ENCODE assay signal across 30 cellular contexts in the genomic region with DNA sequence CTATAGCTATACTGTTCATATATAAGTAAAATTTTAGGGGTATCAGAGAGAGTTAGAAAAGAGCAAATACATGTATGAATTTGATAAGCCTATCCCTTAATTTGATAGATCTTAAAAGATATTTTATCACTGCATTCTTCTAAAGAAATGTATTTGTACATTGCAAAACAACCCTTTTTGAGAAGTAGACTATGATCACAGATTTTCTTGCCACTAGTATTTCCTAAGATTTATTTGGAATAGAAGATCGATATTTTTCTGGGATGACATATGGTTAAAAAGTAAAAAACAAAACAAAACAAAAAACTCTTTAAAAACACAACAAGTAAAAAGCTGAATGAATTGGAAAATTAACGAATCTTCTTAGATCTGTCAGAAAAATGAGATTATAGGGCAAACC.
"Had no signal": no experiment of that assay in that cellular context is flagged by ENCODE, and none has a peak within 500 bp of the region (broad histone marks: within the 10 kb centered on the region; RNA-seq: fewer than 3 reads in every experiment).

No MANE protein-coding gene starts in this region.

- ATAC-seq: activated T-cell treated with anti-CD3 and anti-CD28 coated beads, Interleukin-2, amount 50 U/mL, for 72 hours; gastroesophageal sphincter had no signal

- H3K4me3 ChIP-seq: esophagus squamous epithelium, gastroesophageal sphincter had no signal

- H3K4me1 Mint-ChIP-seq: activated CD4-positive, alpha-beta memory T cell treated with anti-CD3 and anti-CD28 coated beads, Interleukin-2, amount 10 ng/mL, durations not matched to agents 7 days and 5 days; activated CD4-positive, alpha-beta T cell treated with anti-CD3 and anti-CD28 coated beads, Interleukin-2, amount 10 ng/mL, durations not matched to agents 7 days and 5 days had no signal

- H3K4me1 ChIP-seq: esophagus squamous epithelium had no signal

- H3K9me3 ChIP-seq: esophagus squamous epithelium, gastroesophageal sphincter had no signal

- DNase-seq: activated CD4-positive, alpha-beta memory T cell treated with anti-CD3 and anti-CD28 coated beads, Interleukin-2, amount 10 ng/mL, durations not matched to agents 7 days and 5 days; activated CD4-positive, alpha-beta T cell treated with anti-CD3 and anti-CD28 coated beads for 1 hour; activated CD4-positive, alpha-beta T cell treated with anti-CD3 and anti-CD28 coated beads for 4 hours; activated CD4-positive, alpha-beta T cell treated with anti-CD3 and anti-CD28 coated beads, Interleukin-2, amount 10 ng/mL, durations not matched to agents 7 days and 5 days; activated CD4-positive, alpha-beta T cell treated with anti-CD3 and anti-CD28 coated beads, Interleukin-2, amount 50 U/mL, for 4 hours; activated CD4-positive, CD25-positive, alpha-beta regulatory T cell; activated CD8-positive, alpha-beta memory T cell treated with anti-CD3 and anti-CD28 coated beads, Interleukin-2, amount 50 U/mL, for 48 hours; activated effector memory CD4-positive, alpha-beta T cell treated with Interleukin-2 at 50 U/mL for 16 hours; activated gamma-delta T cell treated with Interleukin-2 at 50 U/mL for 16 hours; activated naive CD4-positive, alpha-beta T cell treated with anti-CD3 and anti-CD28 coated beads, Interleukin-2, amount 50 U/mL, for 16 hours; activated naive CD4-positive, alpha-beta T cell treated with Interleukin-2 at 50 U/mL for 16 hours; activated T-cell treated with anti-CD3 and anti-CD28 coated beads for 4 hours; activated T-cell treated with anti-CD3 and anti-CD28 coated beads, Interleukin-2, amount 50 U/mL, for 24 hours; activated T-cell treated with anti-CD3 and anti-CD28 coated beads, Interleukin-2, amount 50 U/mL, for 72 hours; amniotic stem cell; anterior cingulate cortex; brain microvascular endothelial cell; cortex of kidney; effector CD8-positive, alpha-beta T cell; esophagus squamous epithelium; foreskin melanocyte; T-helper 2 cell had no signal

- H3K27ac ChIP-seq: brain microvascular endothelial cell, epithelial cell of prostate, esophagus squamous epithelium, gastroesophageal sphincter had no signal

- FAIRE-seq: astrocyte, bronchial epithelial cell, colon, endometrium, endothelial cell of umbilical vein had no signal

- H3K27me3 ChIP-seq: brain microvascular endothelial cell, esophagus squamous epithelium, gastroesophageal sphincter had no signal

- H3K4me3 Mint-ChIP-seq: activated CD4-positive, alpha-beta memory T cell treated with anti-CD3 and anti-CD28 coated beads, Interleukin-2, amount 10 ng/mL, durations not matched to agents 7 days and 5 days; activated CD4-positive, alpha-beta T cell treated with anti-CD3 and anti-CD28 coated beads, Interleukin-2, amount 10 ng/mL, durations not matched to agents 7 days and 5 days; activated naive CD8-positive, alpha-beta T cell; activated T-cell treated with anti-CD3 and anti-CD28 coated beads, Interleukin-2, amount 50 U/mL, for 24 hours; activated T-cell treated with anti-CD3 and anti-CD28 coated beads, Interleukin-2, amount 50 U/mL, for 72 hours had no signal

- H3K27me3 Mint-ChIP-seq: activated CD4-positive, alpha-beta memory T cell treated with anti-CD3 and anti-CD28 coated beads, Interleukin-2, amount 10 ng/mL, durations not matched to agents 7 days and 5 days; activated CD4-positive, alpha-beta T cell treated with anti-CD3 and anti-CD28 coated beads, Interleukin-2, amount 10 ng/mL, durations not matched to agents 7 days and 5 days; activated naive CD8-positive, alpha-beta T cell; activated T-cell treated with anti-CD3 and anti-CD28 coated beads, Interleukin-2, amount 50 U/mL, for 24 hours had no signal

- H3K27ac Mint-ChIP-seq: activated CD4-positive, alpha-beta memory T cell treated with anti-CD3 and anti-CD28 coated beads, Interleukin-2, amount 10 ng/mL, durations not matched to agents 7 days and 5 days; activated CD4-positive, alpha-beta T cell treated with anti-CD3 and anti-CD28 coated beads, Interleukin-2, amount 10 ng/mL, durations not matched to agents 7 days and 5 days; activated naive CD8-positive, alpha-beta T cell; activated T-cell treated with anti-CD3 and anti-CD28 coated beads, Interleukin-2, amount 50 U/mL, for 24 hours; activated T-cell treated with anti-CD3 and anti-CD28 coated beads, Interleukin-2, amount 50 U/mL, for 72 hours had no signal

- H3K36me3 ChIP-seq: brain microvascular endothelial cell, esophagus squamous epithelium, gastroesophageal sphincter had no signal
